In genomic region chr6:125277838-125278237, GRCh38 we compare ENCODE assay signal across 19 cellular contexts. TPM values are rescaled to one million over a fixed set of nuclear protein-coding genes. Genes with fewer than 3 reads are reported as not detected.
DNase-seq lines count a peak whose midpoint lies in the region; ATAC-seq and TF ChIP-seq lines count a peak whose summit lies in the region.
"Had no signal": no experiment of that assay in that cellular context is flagged by ENCODE, and none has a peak within 500 bp of the region (broad histone marks: within the 10 kb centered on the region; RNA-seq: fewer than 3 reads in every experiment).

No MANE protein-coding gene starts in this region.

- H3K27ac ChIP-seq in HEK293 (ENCODE audit: extremely low read depth, low read depth, low read length), result no peak overlapping the region
- H3K27ac ChIP-seq: Peyer's patch, SJSA1 had no signal

- TF ChIP-seq CTCF in HEK293 (tag by site-specific recombination; IDR thresholded peaks at IDR 0.05), result no peak
- TF ChIP-seq CTCF in foreskin fibroblast (IDR thresholded peaks at IDR 0.05; ENCODE audit: low read depth, low read length), result no peak

- ATAC-seq in activated naive CD4-positive, alpha-beta T cell treated with anti-CD3 and anti-CD28 coated beads, Interleukin-2, amount 50 U/mL, for 72 hours, result no peak
- no peak for ATAC-seq in activated T-cell treated with anti-CD3 and anti-CD28 coated beads, Interleukin-2, amount 50 U/mL, for 72 hours (replicated peaks in 1 of 2)
- ATAC-seq: GM23338 had no signal

- 0 out of 2 replicates have a peak, but pooled peaks cover 4% of the 10 kb centered on the region for H3K4me1 ChIP-seq in HEK293 (ENCODE audit: control insufficient read depth, insufficient read depth, low read length)
- H3K4me1 ChIP-seq: Caco-2, Peyer's patch had no signal

- POLR2A ChIA-PET in HEK293 (lab: Yijun Ruan, JAX), result no interaction called here

- no peak for DNase-seq in activated naive CD4-positive, alpha-beta T cell treated with anti-CD3 and anti-CD28 coated beads, Interleukin-2, amount 50 U/mL, for 72 hours (ENCODE audit: low spot score in 2 of 2)
- DNase-seq in NCI-H2171 (lab: John Stamatoyannopoulos, UW) (peak; percentile 6), immature natural killer cell (no peak), foreskin fibroblast (no peak), amniotic stem cell (lab: John Stamatoyannopoulos, UW) (no peak)
- DNase-seq in activated T-cell treated with anti-CD3 and anti-CD28 coated beads, Interleukin-2, amount 50 U/mL, for 72 hours, result no peak
- DNase-seq: BE2C; Caco-2; CD4-positive, CD25-positive, alpha-beta regulatory T cell; HCEC 1CT; KBM-7; NCI-H1436; NCI-H1930; NCI-H524; Peyer's patch had no signal

- peaks cover 43% of the 10 kb centered on the region for H3K36me3 Mint-ChIP-seq in activated naive CD4-positive, alpha-beta T cell treated with anti-CD3 and anti-CD28 coated beads, Interleukin-2, amount 50 U/mL, for 24 hours
- peaks cover 44 to 45% of the 10 kb centered on the region in 2 donors for H3K36me3 Mint-ChIP-seq in activated naive CD4-positive, alpha-beta T cell treated with anti-CD3 and anti-CD28 coated beads, Interleukin-2, amount 50 U/mL, for 72 hours
- peaks cover 39 to 61% (median 41%) of the 10 kb centered on the region in 3 donors for H3K36me3 Mint-ChIP-seq in immature natural killer cell
- H3K36me3 Mint-ChIP-seq in activated T-cell treated with anti-CD3 and anti-CD28 coated beads, Interleukin-2, amount 50 U/mL, for 72 hours (ENCODE audit: insufficient read depth in 2 of 2), result peaks cover 22 to 42% of the 10 kb centered on the region in 2 donors

- H3K9me3 Mint-ChIP-seq in activated naive CD4-positive, alpha-beta T cell treated with anti-CD3 and anti-CD28 coated beads, Interleukin-2, amount 50 U/mL, for 24 hours, result peaks cover 7% of the 10 kb centered on the region
- peaks cover 0 to 5% of the 10 kb centered on the region in 2 donors for H3K9me3 Mint-ChIP-seq in activated naive CD4-positive, alpha-beta T cell treated with anti-CD3 and anti-CD28 coated beads, Interleukin-2, amount 50 U/mL, for 72 hours
- H3K9me3 Mint-ChIP-seq in immature natural killer cell, result peaks cover 0 to 4% (median 0%) of the 10 kb centered on the region in 6 donors
- H3K9me3 Mint-ChIP-seq in activated T-cell treated with anti-CD3 and anti-CD28 coated beads, Interleukin-2, amount 50 U/mL, for 72 hours, result peaks cover 7 to 8% of the 10 kb centered on the region in 2 donors

- H3K27ac Mint-ChIP-seq in activated naive CD4-positive, alpha-beta T cell treated with anti-CD3 and anti-CD28 coated beads, Interleukin-2, amount 50 U/mL, for 24 hours, result peak overlapping the region; percentile 37
- no peak overlapping the region for H3K27ac Mint-ChIP-seq in activated naive CD4-positive, alpha-beta T cell treated with anti-CD3 and anti-CD28 coated beads, Interleukin-2, amount 50 U/mL, for 72 hours
- H3K27ac Mint-ChIP-seq in immature natural killer cell, result peak overlapping the region in 5 of 6 donors; percentile 70 to 93 (median 89)
- H3K27ac Mint-ChIP-seq in activated T-cell treated with anti-CD3 and anti-CD28 coated beads, Interleukin-2, amount 50 U/mL, for 72 hours, result no peak overlapping the region
- H3K27ac Mint-ChIP-seq: GM23338 had no signal

- peaks cover 52% of the 10 kb centered on the region for H3K4me1 Mint-ChIP-seq in activated naive CD4-positive, alpha-beta T cell treated with anti-CD3 and anti-CD28 coated beads, Interleukin-2, amount 50 U/mL, for 24 hours
- peaks cover 73 to 88% of the 10 kb centered on the region in 2 donors for H3K4me1 Mint-ChIP-seq in immature natural killer cell
- H3K4me1 Mint-ChIP-seq in activated T-cell treated with anti-CD3 and anti-CD28 coated beads, Interleukin-2, amount 50 U/mL, for 72 hours (ENCODE audit: low read depth), result peaks cover 20% of the 10 kb centered on the region

- no peak overlapping the region for H3K4me3 Mint-ChIP-seq in activated naive CD4-positive, alpha-beta T cell treated with anti-CD3 and anti-CD28 coated beads, Interleukin-2, amount 50 U/mL, for 24 hours
- H3K4me3 Mint-ChIP-seq in immature natural killer cell, result peak overlapping the region in 1 of 5 donors; percentile 33
- H3K4me3 Mint-ChIP-seq in activated T-cell treated with anti-CD3 and anti-CD28 coated beads, Interleukin-2, amount 50 U/mL, for 72 hours, result no peak overlapping the region
- H3K4me3 Mint-ChIP-seq: CD4-positive, CD25-positive, alpha-beta regulatory T cell; GM23338 had no signal

- CTCF ChIA-PET in HEK293 (lab: Yijun Ruan, JAX), result interaction anchor here (0.5 to 0.7 kb wide), 2 partner anchors 27 to 170 kb away, joined by 3 read pairs; no protein-coding TSS in a partner anchor

- no peaks in the 10 kb centered on the region for H3K9me3 ChIP-seq in HEK293 (ENCODE audit: control insufficient read depth, insufficient read depth, low read depth, low read length)
- H3K9me3 ChIP-seq: BE2C, Caco-2, Peyer's patch, SJSA1 had no signal

- no peaks in the 10 kb centered on the region for H3K27me3 Mint-ChIP-seq in activated naive CD4-positive, alpha-beta T cell treated with anti-CD3 and anti-CD28 coated beads, Interleukin-2, amount 50 U/mL, for 24 hours
- H3K27me3 Mint-ChIP-seq in immature natural killer cell (ENCODE audit: low read depth in 3 of 3), result peaks cover 0 to 2% (median 0%) of the 10 kb centered on the region in 3 donors
- no peaks in the 10 kb centered on the region for H3K27me3 Mint-ChIP-seq in activated T-cell treated with anti-CD3 and anti-CD28 coated beads, Interleukin-2, amount 50 U/mL, for 72 hours (ENCODE audit: low read depth)
- H3K27me3 Mint-ChIP-seq: CD4-positive, CD25-positive, alpha-beta regulatory T cell had no signal

- peaks cover 0 to 86% of the 10 kb centered on the region in 2 experiments; a peak in 2 of 3 replicates for H3K36me3 ChIP-seq in HEK293 (ENCODE audit: control insufficient read depth in 2 of 2, insufficient read depth in 1 of 2, low read length in 2 of 2)

- H3K4me3 ChIP-seq in HEK293 (ENCODE audit: low read depth, low read length) (no peak overlapping the region), foreskin fibroblast (ENCODE audit: low read depth in 1 of 2, low read length in 2 of 2) (no peak overlapping the region)
- H3K4me3 ChIP-seq: GM23338, Peyer's patch, SJSA1 had no signal

TF ChIP-seq in HEK293, 187 proteins besides CTCF, POLR2A, EP300 and RAD21:
- TF ChIP-seq PRDM10 (tag by site-specific recombination; IDR thresholded peaks at IDR 0.05), result 0 out of 2 replicates have a peak, but pooled peaks have one; percentile 7
- TF ChIP-seq ZNF558 (tag by site-specific recombination; IDR thresholded peaks at IDR 0.05), result peak; percentile 69; the same call in 1 of the 2 replicates
- no peak for TF ChIP-seq ZSCAN23 (tag by site-specific recombination; IDR thresholded peaks at IDR 0.05)

RNA-seq across cellular contexts. Expression of gene HDDC2, which starts 23.9 kb away (rescaled TPM):
- 10 to 100 TPM; 60.1 to 78.5 TPM for total RNA-seq in activated naive CD4-positive, alpha-beta T cell treated with anti-CD3 and anti-CD28 coated beads, Interleukin-2, amount 50 U/mL, for 72 hours
- 100 to 1,000 TPM; 175 to 238 (median 228) TPM for polyA plus RNA-seq in immature natural killer cell
- total RNA-seq in activated T-cell treated with anti-CD3 and anti-CD28 coated beads, Interleukin-2, amount 50 U/mL, for 72 hours, result 10 to 100 TPM; 68.8 to 92.4 TPM

Comparison
In these comparisons a context has a peak if more than half of its experiments do, and no peak if none do; other contexts are left out.
1. H3K27ac Mint-ChIP-seq: peak in activated naive CD4-positive, alpha-beta T cell treated with anti-CD3 and anti-CD28 coated beads, Interleukin-2, amount 50 U/mL, for 24 hours (single experiment) and immature natural killer cell (5 of 6); none in activated naive CD4-positive, alpha-beta T cell treated with anti-CD3 and anti-CD28 coated beads, Interleukin-2, amount 50 U/mL, for 72 hours (0 of 2) and activated T-cell treated with anti-CD3 and anti-CD28 coated beads, Interleukin-2, amount 50 U/mL, for 72 hours (single experiment).